In genomic region chr20:47360207-47360488, GRCh38 we compare ENCODE assay signal across 1 cellular context.
TF ChIP-seq lines count a peak whose summit lies in the region.

No MANE protein-coding gene starts in this region.

TF ChIP-seq in HepG2, 621 proteins besides CTCF, POLR2A, EP300 and RAD21 (continued from another document and continues in another):
- TF ChIP-seq ATF4 (CRISPR knock-in tag; IDR thresholded peaks at IDR 0.05) (peak in 1 of 2 experiments; percentile 96; a peak in 2 of 4 replicates), PPARG (CRISPR knock-in tag; conservative IDR thresholded peaks at IDR 0.05) (peak; percentile 43), EZH2 (conservative IDR thresholded peaks at IDR 0.05; ENCODE audit: low read depth, low read length) (no peak), ZNF766 (CRISPR knock-in tag; IDR thresholded peaks at IDR 0.05; ENCODE audit: borderline replicate concordance) (peak; percentile 30; the same call in 1 of the 2 replicates), REPIN1 (CRISPR knock-in tag; IDR thresholded peaks at IDR 0.05; ENCODE audit: borderline replicate concordance, low read depth) (no peak), ZNF17 (CRISPR knock-in tag; IDR thresholded peaks at IDR 0.05) (no peak), ETV5 (CRISPR knock-in tag; IDR thresholded peaks at IDR 0.05; ENCODE audit: borderline replicate concordance) (peak; percentile 66; the same call in 1 of the 2 replicates), ZNF510 (CRISPR knock-in tag; IDR thresholded peaks at IDR 0.05; ENCODE audit: low read depth) (peak; percentile 85), ZBTB3 (CRISPR knock-in tag; IDR thresholded peaks at IDR 0.05; ENCODE audit: borderline replicate concordance, low read depth) (no peak), EEA1 (CRISPR knock-in tag; IDR thresholded peaks at IDR 0.05; ENCODE audit: borderline replicate concordance) (peak; percentile 33; the same call in 1 of the 2 replicates), ZNF292 (CRISPR knock-in tag; IDR thresholded peaks at IDR 0.05; ENCODE audit: borderline replicate concordance, low read depth) (no peak), SPEN (CRISPR knock-in tag; IDR thresholded peaks at IDR 0.05; ENCODE audit: low read depth) (peak; percentile 65), ZNF275 (CRISPR knock-in tag; IDR thresholded peaks at IDR 0.05; ENCODE audit: borderline replicate concordance) (peak; percentile 70; the same call in 1 of the 2 replicates), SNAPC4 (CRISPR knock-in tag; IDR thresholded peaks at IDR 0.05) (peak; percentile 28; the same call in 1 of the 2 replicates), ATF7 (IDR thresholded peaks at IDR 0.05) (no peak), ATF7 (CRISPR knock-in tag; IDR thresholded peaks at IDR 0.05) (peak; percentile 65), CHD4 (IDR thresholded peaks at IDR 0.05; ENCODE audit: borderline replicate concordance, low read length) (no peak), ZNF20 (CRISPR knock-in tag; IDR thresholded peaks at IDR 0.05) (peak; percentile 12; the same call in 1 of the 2 replicates), LBX2 (CRISPR knock-in tag; IDR thresholded peaks at IDR 0.05; ENCODE audit: borderline replicate concordance) (no peak), ZSCAN29 (CRISPR knock-in tag; conservative IDR thresholded peaks at IDR 0.05) (peak; percentile 60; the same call in 1 of the 2 replicates), CEBPG (CRISPR knock-in tag; IDR thresholded peaks at IDR 0.05) (peak; percentile 97), SAP130 (CRISPR knock-in tag; IDR thresholded peaks at IDR 0.05; ENCODE audit: low read depth) (peak; percentile 49; the same call in 1 of the 2 replicates), CREM (IDR thresholded peaks at IDR 0.05) (peak; percentile 79; the same call in 1 of the 2 replicates), CREM (CRISPR knock-in tag; IDR thresholded peaks at IDR 0.05) (no peak), SALL2 (CRISPR knock-in tag; IDR thresholded peaks at IDR 0.05) (no peak), ZBTB33 (CRISPR knock-in tag; IDR thresholded peaks at IDR 0.05) (no peak), CEBPB (IDR thresholded peaks at IDR 0.05; ENCODE audit: borderline replicate concordance, low read depth, low read length) (peak; percentile 88), NR2F1 (CRISPR knock-in tag; IDR thresholded peaks at IDR 0.05) (peak in 1 of 2 experiments; percentile 18; a peak in 1 of 4 replicates), THAP7 (CRISPR knock-in tag; IDR thresholded peaks at IDR 0.05) (no peak), SOX5 (CRISPR knock-in tag; IDR thresholded peaks at IDR 0.05; ENCODE audit: borderline replicate concordance) (no peak; the same call in 1 of the 2 replicates), ZBTB46 (CRISPR knock-in tag; IDR thresholded peaks at IDR 0.05; ENCODE audit: borderline replicate concordance) (0 out of 2 replicates have a peak, but pooled peaks have one; percentile 67), ZNF577 (CRISPR knock-in tag; IDR thresholded peaks at IDR 0.05; ENCODE audit: borderline replicate concordance, low read depth) (0 out of 2 replicates have a peak, but pooled peaks have one; percentile 32), YEATS2 (CRISPR knock-in tag; IDR thresholded peaks at IDR 0.05; ENCODE audit: borderline replicate concordance) (peak; percentile 7; the same call in 1 of the 2 replicates), FOXA1 (IDR thresholded peaks at IDR 0.05) (no peak), FOXA1 (CRISPR knock-in tag; IDR thresholded peaks at IDR 0.05) (peak; percentile 93), CREB1 (IDR thresholded peaks at IDR 0.05) (no peak), CREB1 (CRISPR knock-in tag; IDR thresholded peaks at IDR 0.05) (no peak), BCL6 (CRISPR knock-in tag; IDR thresholded peaks at IDR 0.05) (peak; percentile 54; the same call in 1 of the 2 replicates), MAZ (IDR thresholded peaks at IDR 0.05; ENCODE audit: borderline replicate concordance, low read depth, low read length) (no peak), MAZ (CRISPR knock-in tag; IDR thresholded peaks at IDR 0.05; ENCODE audit: low read depth) (no peak; the same call in 1 of the 2 replicates), NFE2 (CRISPR knock-in tag; IDR thresholded peaks at IDR 0.05) (no peak), ESRRA (CRISPR knock-in tag; IDR thresholded peaks at IDR 0.05; ENCODE audit: low read depth) (peak; percentile 3; the same call in 1 of the 2 replicates), SP5 (CRISPR knock-in tag; IDR thresholded peaks at IDR 0.05; ENCODE audit: borderline replicate concordance, low read depth) (peak; percentile 45)
- TF ChIP-seq, protein P1, sequence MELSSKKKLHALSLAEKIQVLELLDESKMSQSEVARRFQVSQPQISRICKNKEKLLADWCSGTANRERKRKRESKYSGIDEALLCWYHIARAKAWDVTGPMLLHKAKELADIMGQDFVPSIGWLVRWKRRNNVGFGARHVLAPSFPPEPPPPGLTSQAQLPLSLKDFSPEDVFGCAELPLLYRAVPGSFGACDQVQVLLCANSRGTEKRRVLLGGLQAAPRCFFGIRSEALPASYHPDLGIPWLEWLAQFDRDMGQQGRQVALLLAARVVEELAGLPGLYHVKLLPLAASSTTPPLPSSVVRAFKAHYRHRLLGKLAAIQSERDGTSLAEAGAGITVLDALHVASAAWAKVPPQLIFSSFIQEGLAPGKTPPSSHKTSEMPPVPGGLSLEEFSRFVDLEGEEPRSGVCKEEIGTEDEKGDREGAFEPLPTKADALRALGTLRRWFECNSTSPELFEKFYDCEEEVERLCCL (CRISPR knock-in tag; IDR thresholded peaks at IDR 0.05; ENCODE audit: borderline replicate concordance), result no peak
- TF ChIP-seq, protein P2, sequence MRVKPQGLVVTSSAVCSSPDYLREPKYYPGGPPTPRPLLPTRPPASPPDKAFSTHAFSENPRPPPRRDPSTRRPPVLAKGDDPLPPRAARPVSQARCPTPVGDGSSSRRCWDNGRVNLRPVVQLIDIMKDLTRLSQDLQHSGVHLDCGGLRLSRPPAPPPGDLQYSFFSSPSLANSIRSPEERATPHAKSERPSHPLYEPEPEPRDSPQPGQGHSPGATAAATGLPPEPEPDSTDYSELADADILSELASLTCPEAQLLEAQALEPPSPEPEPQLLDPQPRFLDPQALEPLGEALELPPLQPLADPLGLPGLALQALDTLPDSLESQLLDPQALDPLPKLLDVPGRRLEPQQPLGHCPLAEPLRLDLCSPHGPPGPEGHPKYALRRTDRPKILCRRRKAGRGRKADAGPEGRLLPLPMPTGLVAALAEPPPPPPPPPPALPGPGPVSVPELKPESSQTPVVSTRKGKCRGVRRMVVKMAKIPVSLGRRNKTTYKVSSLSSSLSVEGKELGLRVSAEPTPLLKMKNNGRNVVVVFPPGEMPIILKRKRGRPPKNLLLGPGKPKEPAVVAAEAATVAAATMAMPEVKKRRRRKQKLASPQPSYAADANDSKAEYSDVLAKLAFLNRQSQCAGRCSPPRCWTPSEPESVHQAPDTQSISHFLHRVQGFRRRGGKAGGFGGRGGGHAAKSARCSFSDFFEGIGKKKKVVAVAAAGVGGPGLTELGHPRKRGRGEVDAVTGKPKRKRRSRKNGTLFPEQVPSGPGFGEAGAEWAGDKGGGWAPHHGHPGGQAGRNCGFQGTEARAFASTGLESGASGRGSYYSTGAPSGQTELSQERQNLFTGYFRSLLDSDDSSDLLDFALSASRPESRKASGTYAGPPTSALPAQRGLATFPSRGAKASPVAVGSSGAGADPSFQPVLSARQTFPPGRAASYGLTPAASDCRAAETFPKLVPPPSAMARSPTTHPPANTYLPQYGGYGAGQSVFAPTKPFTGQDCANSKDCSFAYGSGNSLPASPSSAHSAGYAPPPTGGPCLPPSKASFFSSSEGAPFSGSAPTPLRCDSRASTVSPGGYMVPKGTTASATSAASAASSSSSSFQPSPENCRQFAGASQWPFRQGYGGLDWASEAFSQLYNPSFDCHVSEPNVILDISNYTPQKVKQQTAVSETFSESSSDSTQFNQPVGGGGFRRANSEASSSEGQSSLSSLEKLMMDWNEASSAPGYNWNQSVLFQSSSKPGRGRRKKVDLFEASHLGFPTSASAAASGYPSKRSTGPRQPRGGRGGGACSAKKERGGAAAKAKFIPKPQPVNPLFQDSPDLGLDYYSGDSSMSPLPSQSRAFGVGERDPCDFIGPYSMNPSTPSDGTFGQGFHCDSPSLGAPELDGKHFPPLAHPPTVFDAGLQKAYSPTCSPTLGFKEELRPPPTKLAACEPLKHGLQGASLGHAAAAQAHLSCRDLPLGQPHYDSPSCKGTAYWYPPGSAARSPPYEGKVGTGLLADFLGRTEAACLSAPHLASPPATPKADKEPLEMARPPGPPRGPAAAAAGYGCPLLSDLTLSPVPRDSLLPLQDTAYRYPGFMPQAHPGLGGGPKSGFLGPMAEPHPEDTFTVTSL (CRISPR knock-in tag; IDR thresholded peaks at IDR 0.05; ENCODE audit: borderline replicate concordance), result 0 out of 2 replicates have a peak, but pooled peaks have one; percentile 69
